In genomic region chr3:195458188-195458800, GRCh38 we compare ENCODE assay signal across 9 cellular contexts. TPM values are rescaled to one million over a fixed set of nuclear protein-coding genes. Genes with fewer than 3 reads are reported as not detected.
DNase-seq lines count a peak whose midpoint lies in the region; ATAC-seq and TF ChIP-seq lines count a peak whose summit lies in the region.
"Had no signal": no experiment of that assay in that cellular context is flagged by ENCODE, and none has a peak within 500 bp of the region (broad histone marks: within the 10 kb centered on the region; RNA-seq: fewer than 3 reads in every experiment).

No MANE protein-coding gene starts in this region.

- H3K27me3 Mint-ChIP-seq in activated naive CD4-positive, alpha-beta T cell treated with anti-CD3 and anti-CD28 coated beads, Interleukin-2, amount 10 ng/mL, durations not matched to agents 7 days and 5 days: peaks cover 6% of the 10 kb centered on the region
- no peaks in the 10 kb centered on the region for H3K27me3 Mint-ChIP-seq in GM23338 (ENCODE audit: insufficient read depth, low read depth, poor library complexity)

- 62 to 64% methylated on average over 6 of the region's 6 CpGs for WGBS in upper lobe of left lung, 2 donors
- WGBS in adrenal gland, 4 donors: 63 to 70% (median 65%) methylated on average over 6 of the region's 6 CpGs
- 90% methylated on average over 6 of the region's 6 CpGs for WGBS in smooth muscle cell (ENCODE audit: low lambda C conversion rate)

- H3K9me3 Mint-ChIP-seq in activated naive CD4-positive, alpha-beta T cell treated with anti-CD3 and anti-CD28 coated beads, Interleukin-2, amount 10 ng/mL, durations not matched to agents 7 days and 5 days: peaks cover 4% of the 10 kb centered on the region
- H3K9me3 Mint-ChIP-seq in GM23338: no peaks in the 10 kb centered on the region; the same call in 2 of the 3 replicates

- TF ChIP-seq CTCF in MM.1S (IDR thresholded peaks at IDR 0.05; ENCODE audit: low read length) (peak; percentile 31), choroid plexus epithelial cell (conservative IDR thresholded peaks at IDR 0.05; ENCODE audit: low read depth, low read length) (peak; percentile 23), upper lobe of left lung (IDR thresholded peaks at IDR 0.05) (peak in 1 of 6 experiments; percentile 24), adrenal gland (IDR thresholded peaks at IDR 0.05) (no peak), GM23338 (conservative IDR thresholded peaks at IDR 0.05; ENCODE audit: low read depth in 2 of 2) (no peak), smooth muscle cell (IDR thresholded peaks at IDR 0.05; ENCODE audit: borderline replicate concordance, insufficient read depth, poor library complexity, severe bottlenecking) (no peak)

- no peaks in the 10 kb centered on the region for H3K9me2 ChIP-seq in MM.1S (replicated peaks; ENCODE audit: insufficient read depth, low read length)
- H3K9me2 ChIP-seq in GM23338 (ENCODE audit: insufficient read depth): no peaks in the 10 kb centered on the region

- H4K20me1 ChIP-seq in MM.1S (ENCODE audit: insufficient read depth, low read length) (no peaks in the 10 kb centered on the region), GM23338 (replicated peaks; ENCODE audit: insufficient read depth) (no peaks in the 10 kb centered on the region), smooth muscle cell (ENCODE audit: low read depth) (no peaks in the 10 kb centered on the region)
- H4K20me1 ChIP-seq: BLaER1 had no signal

- peak overlapping the region; percentile 89 for H3K27ac Mint-ChIP-seq in activated naive CD4-positive, alpha-beta T cell treated with anti-CD3 and anti-CD28 coated beads, Interleukin-2, amount 10 ng/mL, durations not matched to agents 7 days and 5 days
- H3K27ac Mint-ChIP-seq in GM23338: no peak overlapping the region

- TF ChIP-seq POLR2A in upper lobe of left lung (IDR thresholded peaks at IDR 0.05) (no peak), adrenal gland (IDR thresholded peaks at IDR 0.05) (no peak)

- no peaks in the 10 kb centered on the region for H3K79me2 ChIP-seq in MM.1S (ENCODE audit: low read length)
- H3K79me2 ChIP-seq in GM23338 (replicated peaks; ENCODE audit: insufficient read depth): no peaks in the 10 kb centered on the region
- H3K79me2 ChIP-seq in smooth muscle cell (ENCODE audit: low read depth): no peaks in the 10 kb centered on the region

- no peaks in the 10 kb centered on the region for H3K36me3 ChIP-seq in MM.1S (replicated peaks; ENCODE audit: insufficient read depth, low read length)
- no peaks in the 10 kb centered on the region for H3K36me3 ChIP-seq in upper lobe of left lung
- H3K36me3 ChIP-seq in adrenal gland (replicated peaks in 1 of 2): no peaks in the 10 kb centered on the region
- no peaks in the 10 kb centered on the region for H3K36me3 ChIP-seq in GM23338 (ENCODE audit: insufficient read depth)
- H3K36me3 ChIP-seq in smooth muscle cell (ENCODE audit: low read depth): no peaks in the 10 kb centered on the region
- H3K36me3 ChIP-seq: BLaER1 had no signal

- H3K27me3 ChIP-seq in MM.1S (replicated peaks; ENCODE audit: insufficient read depth, low read length) (no peaks in the 10 kb centered on the region), upper lobe of left lung (no peaks in the 10 kb centered on the region), adrenal gland (no peaks in the 10 kb centered on the region), GM23338 (ENCODE audit: insufficient read depth) (no peaks in the 10 kb centered on the region), smooth muscle cell (ENCODE audit: low read depth) (no peaks in the 10 kb centered on the region)
- H3K27me3 ChIP-seq: BLaER1 had no signal

- H3K9me3 ChIP-seq in MM.1S (replicated peaks; ENCODE audit: insufficient read depth, low read length): no peaks in the 10 kb centered on the region
- H3K9me3 ChIP-seq in upper lobe of left lung: no peaks in the 10 kb centered on the region
- no peaks in the 10 kb centered on the region for H3K9me3 ChIP-seq in adrenal gland (replicated peaks in 1 of 3)
- H3K9me3 ChIP-seq in smooth muscle cell (replicated peaks; ENCODE audit: low read depth): no peaks in the 10 kb centered on the region
- H3K9me3 ChIP-seq: BLaER1 had no signal

- TF ChIP-seq EP300 in upper lobe of left lung (IDR thresholded peaks at IDR 0.05): no peak

- no peak overlapping the region for H3K4me3 Mint-ChIP-seq in activated naive CD4-positive, alpha-beta T cell treated with anti-CD3 and anti-CD28 coated beads, Interleukin-2, amount 10 ng/mL, durations not matched to agents 7 days and 5 days
- H3K4me3 Mint-ChIP-seq in GM23338: no peak overlapping the region

- H3K27ac ChIP-seq in MM.1S (ENCODE audit: low read length): peak overlapping the region; percentile 61
- H3K27ac ChIP-seq in upper lobe of left lung: peak overlapping the region in 1 of 4 donors; percentile 1
- no peak overlapping the region for H3K27ac ChIP-seq in adrenal gland
- no peak overlapping the region for H3K27ac ChIP-seq in GM23338 (ENCODE audit: low read depth)
- H3K27ac ChIP-seq in smooth muscle cell (ENCODE audit: low read depth): no peak overlapping the region
- H3K27ac ChIP-seq: BLaER1 had no signal

- H2AFZ ChIP-seq in MM.1S (ENCODE audit: low read length): peak overlapping the region; percentile 40
- H2AFZ ChIP-seq in GM23338: no peak overlapping the region
- H2AFZ ChIP-seq in smooth muscle cell (ENCODE audit: low read depth): no peak overlapping the region

- CTCF ChIA-PET in activated naive CD4-positive, alpha-beta T cell treated with anti-CD3 and anti-CD28 coated beads, Interleukin-2, amount 10 ng/mL, durations not matched to agents 7 days and 5 days (lab: Charles Lee): no interaction called here

- peaks cover 25% of the 10 kb centered on the region for H3K4me1 Mint-ChIP-seq in activated naive CD4-positive, alpha-beta T cell treated with anti-CD3 and anti-CD28 coated beads, Interleukin-2, amount 10 ng/mL, durations not matched to agents 7 days and 5 days
- H3K4me1 Mint-ChIP-seq in GM23338: no peaks in the 10 kb centered on the region

- intact Hi-C loops in adrenal gland (cut with DNase I): no loop called here

- H3K4me2 ChIP-seq in MM.1S (ENCODE audit: low read depth, low read length) (peak overlapping the region; percentile 44), GM23338 (no peak overlapping the region), smooth muscle cell (no peak overlapping the region)
- H3K4me2 ChIP-seq: BLaER1 had no signal

- H3K9ac ChIP-seq in MM.1S (ENCODE audit: low read length): peak overlapping the region; percentile 11; the same call in 1 of the 2 replicates
- H3K9ac ChIP-seq in smooth muscle cell (ENCODE audit: low read depth): no peak overlapping the region
- H3K9ac ChIP-seq: BLaER1 had no signal

- H3K4me3 ChIP-seq in MM.1S (ENCODE audit: low read length) (0 out of 2 replicates have a peak overlapping the region, but pooled peaks have one; percentile 1), choroid plexus epithelial cell (ENCODE audit: low read depth, low read length) (no peak overlapping the region), upper lobe of left lung (no peak overlapping the region), adrenal gland (no peak overlapping the region), GM23338 (no peak overlapping the region), smooth muscle cell (no peak overlapping the region)
- H3K4me3 ChIP-seq: BLaER1 had no signal

- H3F3A ChIP-seq in MM.1S (ENCODE audit: insufficient read depth, low read length) (peaks cover 14% of the 10 kb centered on the region), GM23338 (replicated peaks; ENCODE audit: low read depth) (no peaks in the 10 kb centered on the region), smooth muscle cell (ENCODE audit: low read depth) (no peaks in the 10 kb centered on the region)

- H3K4me1 ChIP-seq in MM.1S (ENCODE audit: low read length) (peaks cover 11% of the 10 kb centered on the region), upper lobe of left lung (peaks cover 0 to 10% (median 5%) of the 10 kb centered on the region in 4 donors), adrenal gland (replicated peaks in 1 of 2) (no peaks in the 10 kb centered on the region), GM23338 (ENCODE audit: insufficient read depth) (no peaks in the 10 kb centered on the region), smooth muscle cell (ENCODE audit: low read depth) (no peaks in the 10 kb centered on the region)

- ATAC-seq in upper lobe of left lung (ENCODE audit: low FRiP score in 2 of 2) (peak; percentile 51 to 55), GM23338 (no peak)

- H3K36me3 Mint-ChIP-seq in activated naive CD4-positive, alpha-beta T cell treated with anti-CD3 and anti-CD28 coated beads, Interleukin-2, amount 10 ng/mL, durations not matched to agents 7 days and 5 days: peaks cover 2% of the 10 kb centered on the region
- H3K36me3 Mint-ChIP-seq in GM23338 (ENCODE audit: low read depth): no peaks in the 10 kb centered on the region; the same call in 2 of the 3 replicates

- DNase-seq in activated naive CD4-positive, alpha-beta T cell treated with anti-CD3 and anti-CD28 coated beads, Interleukin-2, amount 10 ng/mL, durations not matched to agents 7 days and 5 days: no peak
- DNase-seq in activated naive CD4-positive, alpha-beta T cell (lab: John Stamatoyannopoulos, UW): no peak
- DNase-seq in MM.1S: peak; percentile 89
- DNase-seq in choroid plexus epithelial cell (ENCODE audit: low read depth): peak; percentile 76
- no peak for DNase-seq in upper lobe of left lung
- no peak for DNase-seq in adrenal gland
- no peak for DNase-seq in GM23338 (ENCODE audit: low spot score)
- no peak for DNase-seq in smooth muscle cell (lab: John Stamatoyannopoulos, UW; ENCODE audit: unreplicated experiment)

TF ChIP-seq in GM23338, 12 proteins besides CTCF, POLR2A, EP300 and RAD21 (continues in another document):
- TF ChIP-seq ZNF331 (CRISPR knock-in tag; IDR thresholded peaks at IDR 0.05; ENCODE audit: low read depth) (no peak), ZNF114 (CRISPR knock-in tag; IDR thresholded peaks at IDR 0.05) (no peak), NANOG (IDR thresholded peaks at IDR 0.05; ENCODE audit: borderline replicate concordance) (no peak), STAT1 (IDR thresholded peaks at IDR 0.05; ENCODE audit: unreplicated experiment) (no peak)

RNA-seq across cellular contexts. Expression of gene ACAP2, which starts 15.5 kb away (rescaled TPM):
- total RNA-seq in upper lobe of left lung: 10 to 100 TPM; 30.6 to 75.2 (median 52.3) TPM
- 10 to 100 TPM; 16.6 to 54.3 (median 34.2) TPM for total RNA-seq in adrenal gland
- 10 to 100 TPM in 1 of 3 donors, 1 to 10 TPM in 2; 4.5 to 16.7 (median 6.2) TPM for polyA plus RNA-seq in adrenal gland
- total RNA-seq in GM23338 (2014; rRNA removed; shearing (Covaris generic)): 45.6 and 74.6 TPM in 2 replicates
- polyA plus RNA-seq in GM23338 (2016; fragmentation: Nextera tagmentation; extraction: Ambion mirVana): 102 and 104 TPM in 2 replicates
- 41.8 and 58.9 TPM in 2 replicates for total RNA-seq in smooth muscle cell
- 19.8 and 24.7 TPM in 2 replicates for polyA plus RNA-seq in smooth muscle cell

Comparison
In these comparisons a context has a peak if more than half of its experiments do, and no peak if none do; other contexts are left out.
1. DNase-seq: peak in MM.1S (single experiment) and choroid plexus epithelial cell (single experiment); none in activated naive CD4-positive, alpha-beta T cell treated with anti-CD3 and anti-CD28 coated beads, Interleukin-2, amount 10 ng/mL, durations not matched to agents 7 days and 5 days (single experiment), activated naive CD4-positive, alpha-beta T cell (0 of 4), upper lobe of left lung (0 of 2), adrenal gland (0 of 7), GM23338 (single experiment) and smooth muscle cell (single experiment).
2. CTCF ChIP-seq: peak in MM.1S (single experiment) and choroid plexus epithelial cell (single experiment); none in adrenal gland (0 of 6), GM23338 (0 of 2) and smooth muscle cell (single experiment).